In genomic region chr2:166805753-166806152, GRCh38 we compare ENCODE assay signal across 13 cellular contexts.
A peak's percentile ranks its signal among the peaks of the same experiment; 100 is the strongest.
DNase-seq lines count a peak whose midpoint lies in the region; ATAC-seq lines count a peak whose summit lies in the region.
"Had no signal": no experiment of that assay in that cellular context is flagged by ENCODE, and none has a peak within 500 bp of the region (broad histone marks: within the 10 kb centered on the region; RNA-seq: fewer than 3 reads in every experiment).

No MANE protein-coding gene starts in this region.

- no peaks in the 10 kb centered on the region for H3K27me3 ChIP-seq in H7 (ENCODE audit: control insufficient read depth, insufficient read depth, low read length)

- H3K27me3 Mint-ChIP-seq in stimulated activated naive B cell treated with anti-CD40 and anti-IgM and Interleukin-4, amounts not matched to agents 10 μg/mL and 1 μg/mL and 100 μg/mL, for 72 hours, result no peaks in the 10 kb centered on the region
- H3K27me3 Mint-ChIP-seq: CD4-positive, alpha-beta memory T cell had no signal

- ATAC-seq in stimulated activated naive B cell treated with anti-CD40 and anti-IgM and Interleukin-4, amounts not matched to agents 10 μg/mL and 1 μg/mL and 100 μg/mL, for 72 hours (replicated peaks), result no peak
- ATAC-seq: GM23338 had no signal

- DNase-seq in COLO668 (lab: John Stamatoyannopoulos, UW; ENCODE audit: unreplicated experiment) (peak; percentile 34), H7 (peak; percentile 0), UCSD-AML1 (lab: John Stamatoyannopoulos, UW; ENCODE audit: unreplicated experiment) (peak; percentile 3), epidermal melanocyte (ENCODE audit: insufficient read length, low spot score) (no peak), DMS 273 treated with DMSO at 0.1 percent for 48 hours (lab: John Stamatoyannopoulos, UW) (no peak)
- DNase-seq in stimulated activated naive B cell treated with anti-CD40 and anti-IgM and Interleukin-4, amounts not matched to agents 10 μg/mL and 1 μg/mL and 100 μg/mL, for 72 hours, result no peak
- DNase-seq: C1 segment of cervical spinal cord; CD4-positive, alpha-beta memory T cell; DMS53; DMS79 treated with DMSO at 0.1 percent for 48 hours; GF-D8; HCEC 1CT had no signal

- peaks cover 0 to 5% of the 10 kb centered on the region in 2 donors for H3K4me1 Mint-ChIP-seq in stimulated activated naive B cell treated with anti-CD40 and anti-IgM and Interleukin-4, amounts not matched to agents 10 μg/mL and 1 μg/mL and 100 μg/mL, for 72 hours

- no peaks in the 10 kb centered on the region for H3K9me3 Mint-ChIP-seq in stimulated activated naive B cell treated with anti-CD40 and anti-IgM and Interleukin-4, amounts not matched to agents 10 μg/mL and 1 μg/mL and 100 μg/mL, for 72 hours
- H3K9me3 Mint-ChIP-seq: GM23338 had no signal

- H3K27ac Mint-ChIP-seq in stimulated activated naive B cell treated with anti-CD40 and anti-IgM and Interleukin-4, amounts not matched to agents 10 μg/mL and 1 μg/mL and 100 μg/mL, for 72 hours, result no peak overlapping the region
- H3K27ac Mint-ChIP-seq: CD4-positive, alpha-beta memory T cell; GM23338 had no signal

- no peak overlapping the region for H3K4me3 Mint-ChIP-seq in stimulated activated naive B cell treated with anti-CD40 and anti-IgM and Interleukin-4, amounts not matched to agents 10 μg/mL and 1 μg/mL and 100 μg/mL, for 72 hours
- H3K4me3 Mint-ChIP-seq: GM23338 had no signal

- no peaks in the 10 kb centered on the region for H3K36me3 ChIP-seq in H7 (replicated peaks; ENCODE audit: control insufficient read depth, insufficient read depth, low read length)

- H3K36me3 Mint-ChIP-seq in stimulated activated naive B cell treated with anti-CD40 and anti-IgM and Interleukin-4, amounts not matched to agents 10 μg/mL and 1 μg/mL and 100 μg/mL, for 72 hours, result no peaks in the 10 kb centered on the region
- H3K36me3 Mint-ChIP-seq: CD4-positive, alpha-beta memory T cell had no signal

- H3K4me3 ChIP-seq in H7 (ENCODE audit: insufficient read depth, low read depth, low read length), result no peak overlapping the region
- H3K4me3 ChIP-seq: GM23338 had no signal

Comparison
In these comparisons a context has a peak if more than half of its experiments do, and no peak if none do; other contexts are left out.
1. DNase-seq: peak in COLO668 (single experiment), H7 (single experiment) and UCSD-AML1 (single experiment); none in epidermal melanocyte (single experiment), stimulated activated naive B cell treated with anti-CD40 and anti-IgM and Interleukin-4, amounts not matched to agents 10 μg/mL and 1 μg/mL and 100 μg/mL, for 72 hours (single experiment) and DMS 273 treated with DMSO at 0.1 percent for 48 hours (single experiment).